10 cellular contexts compared by ENCODE assay signal in genomic region chr10:83603708-83604107, GRCh38.
DNase-seq lines count a peak whose midpoint lies in the region; ATAC-seq and TF ChIP-seq lines count a peak whose summit lies in the region.
"Had no signal": no experiment of that assay in that cellular context is flagged by ENCODE, and none has a peak within 500 bp of the region (broad histone marks: within the 10 kb centered on the region; RNA-seq: fewer than 3 reads in every experiment).

No MANE protein-coding gene starts in this region.

- peak; percentile 99 for ATAC-seq in GM18873 (IDR thresholded peaks at IDR 0.05; ENCODE audit: low FRiP score, unreplicated experiment)
- ATAC-seq in GM21529 (IDR thresholded peaks at IDR 0.05; ENCODE audit: unreplicated experiment), result peak; percentile 99
- ATAC-seq in HG03442 (IDR thresholded peaks at IDR 0.05; ENCODE audit: unreplicated experiment), result peak; percentile 99
- no peak for ATAC-seq in stimulated activated memory B cell treated with anti-CD40 and anti-IgM and Interleukin-4, amounts not matched to agents 10 μg/mL and 1 μg/mL and 100 μg/mL, for 72 hours

- no peak for TF ChIP-seq CTCF in fibroblast of lung (conservative IDR thresholded peaks at IDR 0.05 in 1 of 2, IDR thresholded peaks at IDR 0.05 in 1 of 2; ENCODE audit: low read depth in 1 of 2, low read length in 2 of 2)

- peak; percentile 2 to 90 for DNase-seq in fibroblast of lung (ENCODE audit: low read depth in 2 of 2)
- no peak for DNase-seq in HK-2 (ENCODE audit: unreplicated experiment)
- no peak for DNase-seq in NCI-H446 treated with DMSO at 0.1 percent for 48 hours (lab: John Stamatoyannopoulos, UW)
- no peak for DNase-seq in mesenteric fat pad (ENCODE audit: low spot score)
- DNase-seq: NCI-H1930, upper lobe of left lung had no signal

- no peak overlapping the region for H3K27ac ChIP-seq in fibroblast of lung (ENCODE audit: insufficient read depth, low read length)
- H3K27ac ChIP-seq: upper lobe of left lung had no signal

- no peaks in the 10 kb centered on the region for H3K27me3 Mint-ChIP-seq in stimulated activated memory B cell treated with anti-CD40 and anti-IgM and Interleukin-4, amounts not matched to agents 10 μg/mL and 1 μg/mL and 100 μg/mL, for 72 hours

- no peaks in the 10 kb centered on the region for H3K36me3 Mint-ChIP-seq in stimulated activated memory B cell treated with anti-CD40 and anti-IgM and Interleukin-4, amounts not matched to agents 10 μg/mL and 1 μg/mL and 100 μg/mL, for 72 hours

- H3K4me2 ChIP-seq in fibroblast of lung (ENCODE audit: extremely low read depth, insufficient read depth, low read length), result no peak overlapping the region

- no peak overlapping the region for H2AFZ ChIP-seq in fibroblast of lung (ENCODE audit: low read length)

- no peaks in the 10 kb centered on the region for H4K20me1 ChIP-seq in fibroblast of lung (ENCODE audit: control insufficient read depth, extremely low read depth, insufficient read depth, low read length)

- H3K4me1 ChIP-seq in fibroblast of lung (ENCODE audit: control insufficient read depth, extremely low read depth, insufficient read depth, low read length), result no peaks in the 10 kb centered on the region
- H3K4me1 ChIP-seq: upper lobe of left lung had no signal

- peaks cover 3% of the 10 kb centered on the region for H3K9me3 Mint-ChIP-seq in stimulated activated memory B cell treated with anti-CD40 and anti-IgM and Interleukin-4, amounts not matched to agents 10 μg/mL and 1 μg/mL and 100 μg/mL, for 72 hours

- H3K36me3 ChIP-seq in fibroblast of lung (ENCODE audit: control insufficient read depth, insufficient read depth, low read length), result no peaks in the 10 kb centered on the region
- H3K36me3 ChIP-seq: upper lobe of left lung had no signal

- H3K9me3 ChIP-seq in fibroblast of lung (ENCODE audit: control insufficient read depth, insufficient read depth, low read depth, low read length), result no peaks in the 10 kb centered on the region
- H3K9me3 ChIP-seq: upper lobe of left lung had no signal

- no peak overlapping the region for H3K27ac Mint-ChIP-seq in stimulated activated memory B cell treated with anti-CD40 and anti-IgM and Interleukin-4, amounts not matched to agents 10 μg/mL and 1 μg/mL and 100 μg/mL, for 72 hours

- no peak overlapping the region for H3K9ac ChIP-seq in fibroblast of lung (ENCODE audit: insufficient read depth, low read length)

- H3K4me1 Mint-ChIP-seq in stimulated activated memory B cell treated with anti-CD40 and anti-IgM and Interleukin-4, amounts not matched to agents 10 μg/mL and 1 μg/mL and 100 μg/mL, for 72 hours, result no peaks in the 10 kb centered on the region

- H3K79me2 ChIP-seq in fibroblast of lung (ENCODE audit: control insufficient read depth, insufficient read depth, low read length), result no peaks in the 10 kb centered on the region

- no peak overlapping the region for H3K4me3 Mint-ChIP-seq in stimulated activated memory B cell treated with anti-CD40 and anti-IgM and Interleukin-4, amounts not matched to agents 10 μg/mL and 1 μg/mL and 100 μg/mL, for 72 hours

- no peak overlapping the region for H3K4me3 ChIP-seq in fibroblast of lung (replicated peaks in 1 of 4; ENCODE audit: control extremely low read depth in 1 of 4, insufficient read depth in 1 of 4, low read depth in 3 of 4, low read length in 4 of 4)
- H3K4me3 ChIP-seq: upper lobe of left lung had no signal

- no peaks in the 10 kb centered on the region for H3K27me3 ChIP-seq in fibroblast of lung (ENCODE audit: control insufficient read depth, insufficient read depth, low read length)
- H3K27me3 ChIP-seq: upper lobe of left lung had no signal

Comparison
In these comparisons a context has a peak if more than half of its experiments do, and no peak if none do; other contexts are left out.
1. DNase-seq: peak in fibroblast of lung (2 of 2); none in HK-2 (single experiment), NCI-H446 treated with DMSO at 0.1 percent for 48 hours (single experiment) and mesenteric fat pad (single experiment).